In genomic region chr13:108947551-108948030, GRCh38 we compare ENCODE assay signal across 17 cellular contexts.
DNase-seq lines count a peak whose midpoint lies in the region; ATAC-seq and TF ChIP-seq lines count a peak whose summit lies in the region.
"Had no signal": no experiment of that assay in that cellular context is flagged by ENCODE, and none has a peak within 500 bp of the region (broad histone marks: within the 10 kb centered on the region; RNA-seq: fewer than 3 reads in every experiment).

No MANE protein-coding gene starts in this region.

- no peak overlapping the region for H3K4me3 Mint-ChIP-seq in activated T-helper 17 cell treated with anti-CD3 and anti-CD28 coated beads, Interleukin-2, amount 50 U/mL, for 72 hours
- H3K4me3 Mint-ChIP-seq: activated naive CD8-positive, alpha-beta T cell treated with anti-CD3 and anti-CD28 coated beads for 36 hours; CD4-positive, CD25-positive, alpha-beta regulatory T cell had no signal

- H3K36me3 Mint-ChIP-seq in activated T-helper 17 cell treated with anti-CD3 and anti-CD28 coated beads, Interleukin-2, amount 50 U/mL, for 72 hours (ENCODE audit: low read depth): no peaks in the 10 kb centered on the region
- H3K36me3 Mint-ChIP-seq: activated naive CD8-positive, alpha-beta T cell treated with anti-CD3 and anti-CD28 coated beads for 36 hours; CD4-positive, CD25-positive, alpha-beta regulatory T cell had no signal

- H3K4me3 ChIP-seq in BJ (ENCODE audit: low read depth, low read length): no peak overlapping the region
- H3K4me3 ChIP-seq: colonic mucosa, transverse colon had no signal

- DNase-seq in BJ (ENCODE audit: low read depth): peak; percentile 96
- DNase-seq in amniotic epithelial cell (ENCODE audit: low read depth): peak; percentile 92
- DNase-seq in left ventricle myocardium superior: peak; percentile 34
- DNase-seq in stromal cell of bone marrow (ENCODE audit: low read depth): peak; percentile 36
- DNase-seq in DMS53 treated with DMSO at 0.1 percent for 48 hours (lab: John Stamatoyannopoulos, UW; ENCODE audit: unreplicated experiment): no peak
- no peak for DNase-seq in occipital lobe (lab: John Stamatoyannopoulos, UW)
- DNase-seq: activated CD4-positive, alpha-beta T cell treated with anti-CD3 and anti-CD28 coated beads for 1 hour; activated naive CD8-positive, alpha-beta T cell treated with anti-CD3 and anti-CD28 coated beads for 36 hours; activated T-cell treated with anti-CD3 and anti-CD28 coated beads for 4 hours; CD4-positive, CD25-positive, alpha-beta regulatory T cell; colonic mucosa; GOT3; NCI-H1694; NCI-H526; transverse colon had no signal

- ATAC-seq in left ventricle myocardium superior (peak; percentile 68), GM21447 (IDR thresholded peaks at IDR 0.05; ENCODE audit: unreplicated experiment) (no peak)
- ATAC-seq in activated T-helper 17 cell treated with anti-CD3 and anti-CD28 coated beads, Interleukin-2, amount 50 U/mL, for 72 hours (replicated peaks): no peak

- TF ChIP-seq CTCF in BJ (IDR thresholded peaks at IDR 0.05; ENCODE audit: insufficient read depth, low read depth, low read length): no peak

- no peaks in the 10 kb centered on the region for H3K9me3 Mint-ChIP-seq in activated T-helper 17 cell treated with anti-CD3 and anti-CD28 coated beads, Interleukin-2, amount 50 U/mL, for 72 hours
- H3K9me3 Mint-ChIP-seq: activated naive CD8-positive, alpha-beta T cell treated with anti-CD3 and anti-CD28 coated beads for 36 hours; CD4-positive, CD25-positive, alpha-beta regulatory T cell had no signal

- no peaks in the 10 kb centered on the region for H3K27me3 Mint-ChIP-seq in activated T-helper 17 cell treated with anti-CD3 and anti-CD28 coated beads, Interleukin-2, amount 50 U/mL, for 72 hours
- H3K27me3 Mint-ChIP-seq: activated naive CD8-positive, alpha-beta T cell treated with anti-CD3 and anti-CD28 coated beads for 36 hours had no signal

- H3K27me3 ChIP-seq in BJ (ENCODE audit: control insufficient read depth, insufficient read depth, low read length): no peaks in the 10 kb centered on the region
- H3K27me3 ChIP-seq: colonic mucosa, transverse colon had no signal

- intact Hi-C loops in left ventricle myocardium superior (cut with micrococcal nuclease): no loop called here

- CTCF ChIA-PET in BJ (lab: Yijun Ruan, JAX): interaction anchor here (0.7 to 1.4 kb wide), 2 partner anchors 15 to 30 kb away, joined by 3 to 5 read pairs; no protein-coding TSS in a partner anchor

- POLR2A ChIA-PET in BJ (lab: Charles Lee): no interaction called here

- no peaks in the 10 kb centered on the region for H3K36me3 ChIP-seq in BJ (ENCODE audit: control insufficient read depth, insufficient read depth, low read length)
- H3K36me3 ChIP-seq: colonic mucosa, transverse colon had no signal

- H3K4me1 Mint-ChIP-seq in activated T-helper 17 cell treated with anti-CD3 and anti-CD28 coated beads, Interleukin-2, amount 50 U/mL, for 72 hours: no peaks in the 10 kb centered on the region
- H3K4me1 Mint-ChIP-seq: activated naive CD8-positive, alpha-beta T cell treated with anti-CD3 and anti-CD28 coated beads for 36 hours; CD4-positive, CD25-positive, alpha-beta regulatory T cell had no signal

- H3K27ac Mint-ChIP-seq in activated T-helper 17 cell treated with anti-CD3 and anti-CD28 coated beads, Interleukin-2, amount 50 U/mL, for 72 hours: no peak overlapping the region
- H3K27ac Mint-ChIP-seq: activated naive CD8-positive, alpha-beta T cell treated with anti-CD3 and anti-CD28 coated beads for 36 hours; CD4-positive, CD25-positive, alpha-beta regulatory T cell had no signal

Comparison
In these comparisons a context has a peak if more than half of its experiments do, and no peak if none do; other contexts are left out.
1. DNase-seq: peak in BJ (single experiment), amniotic epithelial cell (single experiment), left ventricle myocardium superior (single experiment) and stromal cell of bone marrow (single experiment); none in DMS53 treated with DMSO at 0.1 percent for 48 hours (single experiment) and occipital lobe (single experiment).